In the genomic region with DNA sequence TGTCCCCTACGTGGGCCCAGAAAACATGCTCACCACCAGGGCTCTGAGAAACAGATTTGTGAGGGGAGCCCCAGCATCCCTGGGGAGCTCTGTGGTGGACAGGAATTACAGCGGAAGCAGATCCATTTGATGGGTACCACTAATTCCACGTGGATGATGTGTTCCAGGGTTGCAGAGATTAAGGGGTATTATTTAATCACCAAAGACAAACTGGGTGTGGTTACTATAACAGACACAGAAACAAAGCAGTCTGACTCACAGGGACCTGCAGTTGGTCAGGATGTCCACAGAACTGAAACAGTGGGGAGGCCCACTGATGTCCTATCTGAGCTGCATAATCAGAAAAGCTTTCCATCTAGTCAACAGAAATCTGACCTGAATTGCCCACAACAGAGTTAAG, we compare ENCODE assay signal across 14 cellular contexts.
DNase-seq lines count a peak whose midpoint lies in the region; ATAC-seq and TF ChIP-seq lines count a peak whose summit lies in the region.
"Had no signal": no experiment of that assay in that cellular context is flagged by ENCODE, and none has a peak within 500 bp of the region (broad histone marks: within the 10 kb centered on the region; RNA-seq: fewer than 3 reads in every experiment).

No MANE protein-coding gene starts in this region.

- H3K27ac Mint-ChIP-seq in HFFc6: no peak overlapping the region
- H3K27ac Mint-ChIP-seq: activated CD4-positive, alpha-beta memory T cell treated with anti-CD3 and anti-CD28 coated beads for 36 hours; activated naive CD8-positive, alpha-beta T cell treated with anti-CD3 and anti-CD28 coated beads, Interleukin-2, amount 10 ng/mL, durations not matched to agents 7 days and 5 days; memory B cell; nephron progenitor cell had no signal

- intact Hi-C loops in upper lobe of right lung (cut with DNase I) (no loop called here), heart right ventricle (cut with DNase I) (no loop called here)

- ATAC-seq in GM19455 (IDR thresholded peaks at IDR 0.05; ENCODE audit: unreplicated experiment) (no peak), upper lobe of right lung (no peak), heart right ventricle (no peak)

- H3K9me3 Mint-ChIP-seq in HFFc6: no peaks in the 10 kb centered on the region
- H3K9me3 Mint-ChIP-seq: activated CD4-positive, alpha-beta memory T cell treated with anti-CD3 and anti-CD28 coated beads for 36 hours; activated naive CD8-positive, alpha-beta T cell treated with anti-CD3 and anti-CD28 coated beads, Interleukin-2, amount 10 ng/mL, durations not matched to agents 7 days and 5 days; memory B cell; nephron progenitor cell had no signal

- no peaks in the 10 kb centered on the region for H3K9me3 ChIP-seq in upper lobe of right lung
- no peaks in the 10 kb centered on the region for H3K9me3 ChIP-seq in heart right ventricle

- no peak overlapping the region for H3K27ac ChIP-seq in upper lobe of right lung
- no peak overlapping the region for H3K27ac ChIP-seq in heart right ventricle

- H3K36me3 ChIP-seq in upper lobe of right lung: no peaks in the 10 kb centered on the region
- no peaks in the 10 kb centered on the region for H3K36me3 ChIP-seq in heart right ventricle

- no peaks in the 10 kb centered on the region for H3K36me3 Mint-ChIP-seq in HFFc6 (ENCODE audit: low read depth)
- H3K36me3 Mint-ChIP-seq: activated CD4-positive, alpha-beta memory T cell treated with anti-CD3 and anti-CD28 coated beads for 36 hours; memory B cell had no signal

- peaks cover 3% of the 10 kb centered on the region for H3K27me3 Mint-ChIP-seq in HFFc6 (ENCODE audit: insufficient read depth)
- H3K27me3 Mint-ChIP-seq: activated CD4-positive, alpha-beta memory T cell treated with anti-CD3 and anti-CD28 coated beads for 36 hours; activated naive CD8-positive, alpha-beta T cell treated with anti-CD3 and anti-CD28 coated beads, Interleukin-2, amount 10 ng/mL, durations not matched to agents 7 days and 5 days; memory B cell had no signal

- 77 to 78% methylated on average over 3 of the region's 3 CpGs for WGBS in heart right ventricle, 2 donors

- peaks cover 24% of the 10 kb centered on the region for H3K4me1 Mint-ChIP-seq in HFFc6 (ENCODE audit: low read depth)
- H3K4me1 Mint-ChIP-seq: activated naive CD8-positive, alpha-beta T cell treated with anti-CD3 and anti-CD28 coated beads, Interleukin-2, amount 10 ng/mL, durations not matched to agents 7 days and 5 days; memory B cell had no signal

- TF ChIP-seq CTCF in AG10803 (conservative IDR thresholded peaks at IDR 0.05; ENCODE audit: low read length): no peak
- TF ChIP-seq CTCF in HFFc6 (IDR thresholded peaks at IDR 0.05): no peak
- TF ChIP-seq CTCF in fibroblast of villous mesenchyme (IDR thresholded peaks at IDR 0.05; ENCODE audit: insufficient read depth, low read depth, low read length): no peak
- TF ChIP-seq CTCF in upper lobe of right lung (IDR thresholded peaks at IDR 0.05): no peak
- TF ChIP-seq CTCF in heart right ventricle (IDR thresholded peaks at IDR 0.05): no peak

- H3K27me3 ChIP-seq in upper lobe of right lung (no peaks in the 10 kb centered on the region), heart right ventricle (peaks cover 0 to 4% (median 0%) of the 10 kb centered on the region in 7 donors)

- H3K4me1 ChIP-seq in upper lobe of right lung: no peaks in the 10 kb centered on the region
- no peaks in the 10 kb centered on the region for H3K4me1 ChIP-seq in heart right ventricle

- H3K4me3 ChIP-seq in AG10803 (ENCODE audit: low read length): no peak overlapping the region
- no peak overlapping the region for H3K4me3 ChIP-seq in fibroblast of villous mesenchyme (ENCODE audit: low read depth, low read length)
- no peak overlapping the region for H3K4me3 ChIP-seq in upper lobe of right lung
- H3K4me3 ChIP-seq in heart right ventricle: no peak overlapping the region

- H3K4me3 Mint-ChIP-seq in HFFc6: no peak overlapping the region
- H3K4me3 Mint-ChIP-seq: activated CD4-positive, alpha-beta memory T cell treated with anti-CD3 and anti-CD28 coated beads for 36 hours; activated naive CD8-positive, alpha-beta T cell treated with anti-CD3 and anti-CD28 coated beads, Interleukin-2, amount 10 ng/mL, durations not matched to agents 7 days and 5 days; memory B cell; nephron progenitor cell had no signal

- DNase-seq in AG10803 (ENCODE audit: low read depth) (peak; percentile 35), HFFc6 (peak; percentile 46), amniotic epithelial cell (ENCODE audit: low read depth) (peak; percentile 89), fibroblast of villous mesenchyme (ENCODE audit: low read depth) (peak; percentile 29), upper lobe of right lung (no peak), heart right ventricle (no peak)
- no peak for DNase-seq in activated CD8-positive, alpha-beta memory T cell treated with anti-CD3 and anti-CD28 coated beads, Interleukin-2, amount 50 U/mL, for 48 hours
- DNase-seq: activated CD4-positive, alpha-beta memory T cell treated with anti-CD3 and anti-CD28 coated beads for 36 hours; activated naive CD8-positive, alpha-beta T cell treated with anti-CD3 and anti-CD28 coated beads, Interleukin-2, amount 10 ng/mL, durations not matched to agents 7 days and 5 days; NCI-H1048; NCI-H2107; nephron progenitor cell had no signal

Comparison
In these comparisons a context has a peak if more than half of its experiments do, and no peak if none do; other contexts are left out.
1. DNase-seq: peak in AG10803 (single experiment), HFFc6 (single experiment), amniotic epithelial cell (single experiment) and fibroblast of villous mesenchyme (single experiment); none in upper lobe of right lung (single experiment), activated CD8-positive, alpha-beta memory T cell treated with anti-CD3 and anti-CD28 coated beads, Interleukin-2, amount 50 U/mL, for 48 hours (single experiment) and heart right ventricle (0 of 2).